In the genomic region with DNA sequence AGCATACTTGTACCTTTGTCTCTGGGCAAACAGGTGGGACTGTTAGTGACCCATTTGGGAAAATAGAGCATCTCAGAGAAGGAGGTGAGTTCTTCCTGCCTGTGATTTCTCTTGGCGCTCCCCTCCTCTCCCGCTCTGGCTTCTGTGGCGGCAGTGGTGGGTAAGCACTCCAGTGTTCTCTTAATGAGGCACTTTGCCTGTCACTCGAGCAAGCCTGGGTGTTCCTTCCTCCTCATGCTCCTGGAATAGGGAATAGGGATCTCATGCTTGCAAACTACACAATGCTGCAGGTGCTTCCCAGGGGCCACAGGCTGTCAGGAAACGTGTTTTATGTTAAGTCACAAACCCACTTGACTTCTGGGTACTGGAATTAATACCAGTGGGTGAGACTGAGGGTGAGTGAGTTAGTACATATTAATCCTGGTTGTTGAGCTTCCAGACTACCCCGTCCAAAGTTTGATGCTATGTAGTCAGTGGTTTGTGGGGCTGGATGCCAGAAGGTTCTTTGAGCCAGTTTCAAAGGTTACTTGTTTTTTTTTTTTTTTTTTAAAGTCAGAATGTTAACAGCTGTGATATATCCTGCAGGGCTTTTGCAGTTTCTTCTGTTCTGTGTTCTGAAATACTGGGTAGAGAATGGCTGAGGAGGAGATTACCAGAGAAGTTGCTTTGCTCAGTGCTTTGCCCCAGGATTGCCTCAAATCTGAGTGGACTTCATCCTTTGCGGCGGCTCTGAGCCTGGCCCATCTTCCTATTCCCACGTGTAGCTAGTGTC, we compare ENCODE assay signal across 1 cellular context.
TF ChIP-seq lines count a peak whose summit lies in the region.

No MANE protein-coding gene starts in this region.

TF ChIP-seq in HepG2, 621 proteins besides CTCF, POLR2A, EP300 and RAD21:
- TF ChIP-seq, protein P1, sequence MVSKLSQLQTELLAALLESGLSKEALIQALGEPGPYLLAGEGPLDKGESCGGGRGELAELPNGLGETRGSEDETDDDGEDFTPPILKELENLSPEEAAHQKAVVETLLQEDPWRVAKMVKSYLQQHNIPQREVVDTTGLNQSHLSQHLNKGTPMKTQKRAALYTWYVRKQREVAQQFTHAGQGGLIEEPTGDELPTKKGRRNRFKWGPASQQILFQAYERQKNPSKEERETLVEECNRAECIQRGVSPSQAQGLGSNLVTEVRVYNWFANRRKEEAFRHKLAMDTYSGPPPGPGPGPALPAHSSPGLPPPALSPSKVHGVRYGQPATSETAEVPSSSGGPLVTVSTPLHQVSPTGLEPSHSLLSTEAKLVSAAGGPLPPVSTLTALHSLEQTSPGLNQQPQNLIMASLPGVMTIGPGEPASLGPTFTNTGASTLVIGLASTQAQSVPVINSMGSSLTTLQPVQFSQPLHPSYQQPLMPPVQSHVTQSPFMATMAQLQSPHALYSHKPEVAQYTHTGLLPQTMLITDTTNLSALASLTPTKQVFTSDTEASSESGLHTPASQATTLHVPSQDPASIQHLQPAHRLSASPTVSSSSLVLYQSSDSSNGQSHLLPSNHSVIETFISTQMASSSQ (IDR thresholded peaks at IDR 0.05; ENCODE audit: low read depth) = no peak
- TF ChIP-seq, protein P1 (CRISPR knock-in tag; IDR thresholded peaks at IDR 0.05; ENCODE audit: borderline replicate concordance) = no peak
- no peak for TF ChIP-seq SNAPC2 (CRISPR knock-in tag; IDR thresholded peaks at IDR 0.05)
- TF ChIP-seq BRCA1 (CRISPR knock-in tag; IDR thresholded peaks at IDR 0.05) = no peak
- no peak for TF ChIP-seq MBD4 (IDR thresholded peaks at IDR 0.05; ENCODE audit: borderline replicate concordance, low read length)
- TF ChIP-seq ISX (CRISPR knock-in tag; conservative IDR thresholded peaks at IDR 0.05) = no peak
- TF ChIP-seq, protein P2, sequence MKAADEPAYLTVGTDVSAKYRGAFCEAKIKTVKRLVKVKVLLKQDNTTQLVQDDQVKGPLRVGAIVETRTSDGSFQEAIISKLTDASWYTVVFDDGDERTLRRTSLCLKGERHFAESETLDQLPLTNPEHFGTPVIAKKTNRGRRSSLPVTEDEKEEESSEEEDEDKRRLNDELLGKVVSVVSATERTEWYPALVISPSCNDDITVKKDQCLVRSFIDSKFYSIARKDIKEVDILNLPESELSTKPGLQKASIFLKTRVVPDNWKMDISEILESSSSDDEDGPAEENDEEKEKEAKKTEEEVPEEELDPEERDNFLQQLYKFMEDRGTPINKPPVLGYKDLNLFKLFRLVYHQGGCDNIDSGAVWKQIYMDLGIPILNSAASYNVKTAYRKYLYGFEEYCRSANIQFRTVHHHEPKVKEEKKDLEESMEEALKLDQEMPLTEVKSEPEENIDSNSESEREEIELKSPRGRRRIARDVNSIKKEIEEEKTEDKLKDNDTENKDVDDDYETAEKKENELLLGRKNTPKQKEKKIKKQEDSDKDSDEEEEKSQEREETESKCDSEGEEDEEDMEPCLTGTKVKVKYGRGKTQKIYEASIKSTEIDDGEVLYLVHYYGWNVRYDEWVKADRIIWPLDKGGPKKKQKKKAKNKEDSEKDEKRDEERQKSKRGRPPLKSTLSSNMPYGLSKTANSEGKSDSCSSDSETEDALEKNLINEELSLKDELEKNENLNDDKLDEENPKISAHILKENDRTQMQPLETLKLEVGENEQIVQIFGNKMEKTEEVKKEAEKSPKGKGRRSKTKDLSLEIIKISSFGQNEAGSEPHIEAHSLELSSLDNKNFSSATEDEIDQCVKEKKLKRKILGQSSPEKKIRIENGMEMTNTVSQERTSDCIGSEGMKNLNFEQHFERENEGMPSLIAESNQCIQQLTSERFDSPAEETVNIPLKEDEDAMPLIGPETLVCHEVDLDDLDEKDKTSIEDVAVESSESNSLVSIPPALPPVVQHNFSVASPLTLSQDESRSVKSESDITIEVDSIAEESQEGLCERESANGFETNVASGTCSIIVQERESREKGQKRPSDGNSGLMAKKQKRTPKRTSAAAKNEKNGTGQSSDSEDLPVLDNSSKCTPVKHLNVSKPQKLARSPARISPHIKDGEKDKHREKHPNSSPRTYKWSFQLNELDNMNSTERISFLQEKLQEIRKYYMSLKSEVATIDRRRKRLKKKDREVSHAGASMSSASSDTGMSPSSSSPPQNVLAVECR (CRISPR knock-in tag; IDR thresholded peaks at IDR 0.05; ENCODE audit: borderline replicate concordance) = no peak
TF ChIP-seq in HepG2: peak in this region for 0.
